In the genomic region with DNA sequence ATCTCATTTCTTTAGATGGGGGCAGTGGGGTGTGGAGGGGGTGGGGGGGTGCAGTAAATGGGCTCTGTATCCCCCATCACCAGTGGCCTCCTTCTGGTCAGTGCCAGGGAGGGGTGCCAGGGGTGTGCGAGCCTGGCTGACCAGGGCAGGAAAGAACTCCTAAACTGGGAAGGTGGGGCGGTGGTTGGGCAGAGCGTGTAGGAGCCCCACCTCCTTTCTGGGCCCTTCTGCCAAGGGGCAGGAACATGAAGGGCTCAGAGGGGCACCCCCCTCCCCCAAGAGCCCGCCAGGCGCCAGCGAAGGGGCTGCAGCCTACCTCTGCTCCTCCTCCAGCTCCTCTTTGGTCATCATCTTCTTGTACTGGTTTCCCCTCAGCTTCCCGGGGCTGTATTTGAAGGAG, we compare ENCODE assay signal across 20 cellular contexts. TPM values are rescaled to one million over a fixed set of nuclear protein-coding genes. Genes with fewer than 3 reads are reported as not detected.
DNase-seq lines count a peak whose midpoint lies in the region; ATAC-seq and TF ChIP-seq lines count a peak whose summit lies in the region.
"Had no signal": no experiment of that assay in that cellular context is flagged by ENCODE, and none has a peak within 500 bp of the region (broad histone marks: within the 10 kb centered on the region; RNA-seq: fewer than 3 reads in every experiment).

No MANE protein-coding gene starts in this region.

- ATAC-seq in heart right ventricle: no peak
- no peak for ATAC-seq in Right ventricle myocardium inferior
- ATAC-seq in gastroesophageal sphincter: no peak
- ATAC-seq in T-helper 17 cell: no peak

- H3K9me3 ChIP-seq in heart right ventricle (no peaks in the 10 kb centered on the region), gastroesophageal sphincter (no peaks in the 10 kb centered on the region), uterus (no peaks in the 10 kb centered on the region), T-helper 17 cell (ENCODE audit: control insufficient read depth, low read length, poor library complexity, severe bottlenecking) (no peaks in the 10 kb centered on the region), smooth muscle cell (replicated peaks; ENCODE audit: low read depth) (no peaks in the 10 kb centered on the region)
- H3K9me3 ChIP-seq: HAP-1 had no signal

- TF ChIP-seq EP300 in gastroesophageal sphincter (IDR thresholded peaks at IDR 0.05): no peak

- no peak overlapping the region for H2AFZ ChIP-seq in smooth muscle cell (ENCODE audit: low read depth)
- H2AFZ ChIP-seq: GM23248 had no signal

- H3K27me3 Mint-ChIP-seq in T-helper 17 cell: peaks cover 5% of the 10 kb centered on the region

- no peak for TF ChIP-seq CTCF in heart right ventricle (IDR thresholded peaks at IDR 0.05)
- no peak for TF ChIP-seq CTCF in gastroesophageal sphincter (IDR thresholded peaks at IDR 0.05)
- TF ChIP-seq CTCF in uterus (IDR thresholded peaks at IDR 0.05): no peak
- TF ChIP-seq CTCF in smooth muscle cell (IDR thresholded peaks at IDR 0.05; ENCODE audit: borderline replicate concordance, insufficient read depth, poor library complexity, severe bottlenecking): no peak

- peaks cover 0 to 64% (median 9%) of the 10 kb centered on the region in 9 donors for H3K36me3 ChIP-seq in heart right ventricle
- peaks cover 0 to 50% of the 10 kb centered on the region in 2 donors for H3K36me3 ChIP-seq in gastroesophageal sphincter
- H3K36me3 ChIP-seq in rectal smooth muscle tissue (ENCODE audit: control insufficient read depth, insufficient read depth, low read length): peaks cover 5% of the 10 kb centered on the region
- no peaks in the 10 kb centered on the region for H3K36me3 ChIP-seq in uterus
- no peaks in the 10 kb centered on the region for H3K36me3 ChIP-seq in smooth muscle cell (ENCODE audit: low read depth)

- H3K27ac Mint-ChIP-seq in T-helper 17 cell: no peak overlapping the region

- no peak overlapping the region for H3K4me2 ChIP-seq in smooth muscle cell

- H4K20me1 ChIP-seq in smooth muscle cell (ENCODE audit: low read depth): peaks cover 55% of the 10 kb centered on the region

- H3K4me1 ChIP-seq in heart right ventricle (peaks cover 61 to 94% (median 81%) of the 10 kb centered on the region in 9 donors), gastroesophageal sphincter (peaks cover 14 to 91% (median 64%) of the 10 kb centered on the region in 3 donors), rectal smooth muscle tissue (ENCODE audit: control insufficient read depth, insufficient read depth, low read length) (peaks cover 71% of the 10 kb centered on the region), uterus (peaks cover 23 to 42% of the 10 kb centered on the region in 2 donors), smooth muscle cell (ENCODE audit: low read depth) (peaks cover 19% of the 10 kb centered on the region)
- H3K4me1 ChIP-seq: HAP-1 had no signal

- H3K9ac ChIP-seq in rectal smooth muscle tissue (ENCODE audit: low read length) (no peak overlapping the region), smooth muscle cell (ENCODE audit: low read depth) (no peak overlapping the region)
- H3K9ac ChIP-seq: GM23248 had no signal

- no peak overlapping the region for H3K4me3 Mint-ChIP-seq in T-helper 17 cell

- H3F3A ChIP-seq in smooth muscle cell (ENCODE audit: low read depth): peaks cover 13% of the 10 kb centered on the region

- H3K27ac ChIP-seq in heart right ventricle (peak overlapping the region in 9 of 10 donors; percentile 39 to 99 (median 95)), gastroesophageal sphincter (peak overlapping the region in 3 of 4 donors; percentile 68 to 93 (median 91)), rectal smooth muscle tissue (ENCODE audit: low read depth, low read length) (peak overlapping the region; percentile 0), uterus (peak overlapping the region; percentile 83 to 90), smooth muscle cell (ENCODE audit: low read depth) (no peak overlapping the region)
- H3K27ac ChIP-seq: GM23248 had no signal

- no peaks in the 10 kb centered on the region for H3K27me3 ChIP-seq in heart right ventricle
- no peaks in the 10 kb centered on the region for H3K27me3 ChIP-seq in gastroesophageal sphincter
- H3K27me3 ChIP-seq in rectal smooth muscle tissue (ENCODE audit: control insufficient read depth, insufficient read depth, low read length): no peaks in the 10 kb centered on the region
- no peaks in the 10 kb centered on the region for H3K27me3 ChIP-seq in uterus
- H3K27me3 ChIP-seq in smooth muscle cell (ENCODE audit: low read depth): no peaks in the 10 kb centered on the region

- no peak for DNase-seq in heart right ventricle
- no peak for DNase-seq in Right ventricle myocardium inferior (ENCODE audit: missing footprints)
- no peak for DNase-seq in uterus
- DNase-seq in T-helper 17 cell: no peak
- DNase-seq in anterior cingulate cortex (lab: John Stamatoyannopoulos, UW): no peak
- DNase-seq in smooth muscle cell (lab: John Stamatoyannopoulos, UW; ENCODE audit: unreplicated experiment): no peak
- DNase-seq: DMS53, EL, GF-D8, GM23248, KG1, NCI-H1092, NCI-H146, NCI-H2029, NCI-H2171, NCI-H524 treated with DMSO at 0.1 percent for 48 hours had no signal

- H3K4me1 Mint-ChIP-seq in T-helper 17 cell: peaks cover 17% of the 10 kb centered on the region

- no peaks in the 10 kb centered on the region for H3K79me2 ChIP-seq in smooth muscle cell (ENCODE audit: low read depth)

- peaks cover 4% of the 10 kb centered on the region for H3K36me3 Mint-ChIP-seq in T-helper 17 cell (ENCODE audit: low read depth)

- intact Hi-C loops in heart right ventricle (cut with DNase I) (loop anchor here in 3 of 10 donors (5.0 kb wide), 2 partner anchors 33 to 127 kb away; no protein-coding TSS in a partner anchor), Right ventricle myocardium inferior (cut with DNase I) (no loop called here), uterus (cut with DNase I; ENCODE audit: low total_unique reads) (loop anchor here (5.0 kb wide), 1 partner anchor 33 kb away; no protein-coding TSS in a partner anchor)

- TF ChIP-seq POLR2A in gastroesophageal sphincter (IDR thresholded peaks at IDR 0.05) (no peak), uterus (IDR thresholded peaks at IDR 0.05) (no peak)

- H3K4me3 ChIP-seq in heart right ventricle: no peak overlapping the region
- no peak overlapping the region for H3K4me3 ChIP-seq in gastroesophageal sphincter
- H3K4me3 ChIP-seq in rectal smooth muscle tissue (ENCODE audit: low read length): no peak overlapping the region
- no peak overlapping the region for H3K4me3 ChIP-seq in uterus
- no peak overlapping the region for H3K4me3 ChIP-seq in smooth muscle cell
- H3K4me3 ChIP-seq: GM23248, HAP-1 had no signal

- 86 to 90% methylated on average over 7 of the region's 7 CpGs for WGBS in heart right ventricle, 2 donors
- WGBS in gastroesophageal sphincter (ENCODE audit: low coverage in 1 of 2), 2 donors: 100% methylated on average over 1 of the region's 7 CpGs; no CpG with 5 or more reads in 1 of the 2 donors
- 96% methylated on average over 7 of the region's 7 CpGs for WGBS in smooth muscle cell (ENCODE audit: low lambda C conversion rate)

RNA-seq across cellular contexts. Expression of a gene that starts 26.0 kb away (rescaled TPM):
- total RNA-seq in heart right ventricle (100 to 1,000 TPM; 298 to 586 (median 488) TPM), Right ventricle myocardium inferior (375 TPM), gastroesophageal sphincter (100 to 1,000 TPM; 333 to 451 (median 412) TPM), uterus (100 to 1,000 TPM; 174 to 250 (median 197) TPM), T-helper 17 cell (1 to 10 TPM; 5.7 to 8.0 TPM), smooth muscle cell (131 and 134 TPM in 2 replicates)
- polyA plus RNA-seq in heart right ventricle (100 to 1,000 TPM; 121 to 199 TPM), smooth muscle cell (157 and 158 TPM in 2 replicates)

RNA-seq across cellular contexts. Expression of a gene that starts 41.2 kb away (rescaled TPM):
- 1 to 10 TPM; 1.9 to 6.4 (median 3.3) TPM for total RNA-seq in heart right ventricle
- polyA plus RNA-seq in heart right ventricle: 1 to 10 TPM; 3.4 to 7.3 TPM
- total RNA-seq in Right ventricle myocardium inferior: 6.1 TPM
- 1 to 10 TPM in 3 of 4 donors, under 1 TPM in 1; 0.47 to 9.6 (median 3.7) TPM for total RNA-seq in gastroesophageal sphincter
- total RNA-seq in uterus: 10 to 100 TPM in 1 of 4 donors, 1 to 10 TPM in 3; 1.5 to 11.8 (median 3.2) TPM
- total RNA-seq in T-helper 17 cell: 1 to 10 TPM; 4.1 to 8.4 TPM
- total RNA-seq in smooth muscle cell: not detected in 2 replicates
- polyA plus RNA-seq in smooth muscle cell: not detected in 2 replicates
- total RNA-seq: GM23248, OCI-LY7 had no signal
- polyA plus RNA-seq: GM23248 had no signal

RNA-seq across cellular contexts. Expression of a gene that starts 41.6 kb away (rescaled TPM):
- total RNA-seq in heart right ventricle (10 to 100 TPM; 34.6 to 79.3 (median 43.2) TPM), Right ventricle myocardium inferior (62.8 TPM), gastroesophageal sphincter (10 to 100 TPM; 39.0 to 53.8 (median 47.2) TPM), uterus (10 to 100 TPM in 3 of 4 donors, 1 to 10 TPM in 1; 5.9 to 40.8 (median 21.2) TPM), T-helper 17 cell (100 to 1,000 TPM; 124 to 137 TPM), smooth muscle cell (32.0 and 32.7 TPM in 2 replicates)
- polyA plus RNA-seq in heart right ventricle (10 to 100 TPM; 36.1 to 56.5 TPM), smooth muscle cell (52.3 and 54.7 TPM in 2 replicates)

RNA-seq across cellular contexts. Expression of a gene that starts 41.9 kb away (rescaled TPM):
- total RNA-seq in heart right ventricle (10 to 100 TPM; 18.0 to 29.9 (median 24.7) TPM), Right ventricle myocardium inferior (17.3 TPM), gastroesophageal sphincter (10 to 100 TPM; 19.2 to 52.6 (median 25.1) TPM), uterus (10 to 100 TPM; 13.8 to 32.5 (median 21.6) TPM), T-helper 17 cell (10 to 100 TPM; 35.1 to 36.2 TPM), smooth muscle cell (28.2 and 32.5 TPM in 2 replicates)
- polyA plus RNA-seq in heart right ventricle (10 to 100 TPM; 24.5 to 41.8 TPM), smooth muscle cell (46.2 and 47.1 TPM in 2 replicates)

RNA-seq across cellular contexts. Expression of a gene that starts 52.4 kb away (rescaled TPM):
- total RNA-seq in heart right ventricle: 100 to 1,000 TPM in 1 of 10 donors, 10 to 100 TPM in 9; 58.8 to 103 (median 76.3) TPM
- 100 to 1,000 TPM in 1 of 2 donors, 10 to 100 TPM in 1; 93.4 to 109 TPM for polyA plus RNA-seq in heart right ventricle
- 74.0 TPM for total RNA-seq in Right ventricle myocardium inferior
- total RNA-seq in gastroesophageal sphincter: 100 to 1,000 TPM; 106 to 194 (median 148) TPM
- 100 to 1,000 TPM; 127 to 753 (median 167) TPM for total RNA-seq in uterus
- 100 to 1,000 TPM; 351 to 393 TPM for total RNA-seq in T-helper 17 cell
- 166 and 182 TPM in 2 replicates for total RNA-seq in smooth muscle cell
- 109 and 110 TPM in 2 replicates for polyA plus RNA-seq in smooth muscle cell

Comparison
In these comparisons a context has a peak if more than half of its experiments do, and no peak if none do; other contexts are left out.
1. RNA of a gene that starts 26.0 kb away (total RNA-seq): 298 to 586 TPM in heart right ventricle, 333 to 451 TPM in gastroesophageal sphincter, 375 TPM in Right ventricle myocardium inferior (single experiment), 174 to 250 TPM in uterus and 131 to 134 TPM in smooth muscle cell; 5.7 to 8.0 TPM in T-helper 17 cell; every median in the first group is over 10 times any median in the second.